ENCODE assay signal across 1 cellular context in the genomic region with DNA sequence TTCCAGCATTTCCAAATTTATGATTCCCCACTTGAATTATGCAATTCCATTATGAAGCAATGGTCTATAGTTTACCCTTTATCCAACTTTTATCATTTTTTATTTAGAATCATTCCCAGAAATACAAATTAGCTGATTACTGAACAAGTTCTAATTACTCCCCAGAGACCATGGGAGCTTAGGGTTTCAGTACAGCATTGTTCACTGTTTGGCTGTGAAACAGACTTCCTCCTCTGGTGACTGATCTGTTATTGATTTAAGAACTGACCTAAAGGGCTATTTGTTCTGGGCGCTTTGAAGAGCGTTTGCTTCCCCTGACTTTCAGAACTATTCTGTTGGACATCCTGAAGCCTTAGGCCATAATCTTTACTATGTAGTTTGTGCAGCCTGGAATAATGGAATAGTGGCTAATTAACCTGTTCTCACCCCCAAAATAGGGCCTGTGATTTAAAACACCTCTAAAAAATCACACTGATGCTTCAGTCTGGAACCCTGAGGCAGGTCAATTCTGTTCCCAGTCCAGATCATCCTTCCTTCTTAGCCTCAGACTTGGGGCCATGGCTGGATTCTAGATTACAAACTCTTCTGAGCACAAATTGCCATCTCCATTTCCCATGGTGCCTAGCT.
TF ChIP-seq lines count a peak whose summit lies in the region.

No MANE protein-coding gene starts in this region.

TF ChIP-seq in HepG2, 621 proteins besides CTCF, POLR2A, EP300 and RAD21 (continued from another document and continues in another):
- TF ChIP-seq, protein P1, sequence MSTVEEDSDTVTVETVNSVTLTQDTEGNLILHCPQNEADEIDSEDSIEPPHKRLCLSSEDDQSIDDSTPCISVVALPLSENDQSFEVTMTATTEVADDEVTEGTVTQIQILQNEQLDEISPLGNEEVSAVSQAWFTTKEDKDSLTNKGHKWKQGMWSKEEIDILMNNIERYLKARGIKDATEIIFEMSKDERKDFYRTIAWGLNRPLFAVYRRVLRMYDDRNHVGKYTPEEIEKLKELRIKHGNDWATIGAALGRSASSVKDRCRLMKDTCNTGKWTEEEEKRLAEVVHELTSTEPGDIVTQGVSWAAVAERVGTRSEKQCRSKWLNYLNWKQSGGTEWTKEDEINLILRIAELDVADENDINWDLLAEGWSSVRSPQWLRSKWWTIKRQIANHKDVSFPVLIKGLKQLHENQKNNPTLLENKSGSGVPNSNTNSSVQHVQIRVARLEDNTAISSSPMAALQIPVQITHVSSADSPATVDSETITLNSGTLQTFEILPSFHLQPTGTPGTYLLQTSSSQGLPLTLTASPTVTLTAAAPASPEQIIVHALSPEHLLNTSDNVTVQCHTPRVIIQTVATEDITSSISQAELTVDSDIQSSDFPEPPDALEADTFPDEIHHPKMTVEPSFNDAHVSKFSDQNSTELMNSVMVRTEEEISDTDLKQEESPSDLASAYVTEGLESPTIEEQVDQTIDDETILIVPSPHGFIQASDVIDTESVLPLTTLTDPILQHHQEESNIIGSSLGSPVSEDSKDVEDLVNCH (CRISPR knock-in tag; IDR thresholded peaks at IDR 0.05) = no peak
- no peak for TF ChIP-seq ZNF124 (CRISPR knock-in tag; IDR thresholded peaks at IDR 0.05)
- TF ChIP-seq, protein P2, sequence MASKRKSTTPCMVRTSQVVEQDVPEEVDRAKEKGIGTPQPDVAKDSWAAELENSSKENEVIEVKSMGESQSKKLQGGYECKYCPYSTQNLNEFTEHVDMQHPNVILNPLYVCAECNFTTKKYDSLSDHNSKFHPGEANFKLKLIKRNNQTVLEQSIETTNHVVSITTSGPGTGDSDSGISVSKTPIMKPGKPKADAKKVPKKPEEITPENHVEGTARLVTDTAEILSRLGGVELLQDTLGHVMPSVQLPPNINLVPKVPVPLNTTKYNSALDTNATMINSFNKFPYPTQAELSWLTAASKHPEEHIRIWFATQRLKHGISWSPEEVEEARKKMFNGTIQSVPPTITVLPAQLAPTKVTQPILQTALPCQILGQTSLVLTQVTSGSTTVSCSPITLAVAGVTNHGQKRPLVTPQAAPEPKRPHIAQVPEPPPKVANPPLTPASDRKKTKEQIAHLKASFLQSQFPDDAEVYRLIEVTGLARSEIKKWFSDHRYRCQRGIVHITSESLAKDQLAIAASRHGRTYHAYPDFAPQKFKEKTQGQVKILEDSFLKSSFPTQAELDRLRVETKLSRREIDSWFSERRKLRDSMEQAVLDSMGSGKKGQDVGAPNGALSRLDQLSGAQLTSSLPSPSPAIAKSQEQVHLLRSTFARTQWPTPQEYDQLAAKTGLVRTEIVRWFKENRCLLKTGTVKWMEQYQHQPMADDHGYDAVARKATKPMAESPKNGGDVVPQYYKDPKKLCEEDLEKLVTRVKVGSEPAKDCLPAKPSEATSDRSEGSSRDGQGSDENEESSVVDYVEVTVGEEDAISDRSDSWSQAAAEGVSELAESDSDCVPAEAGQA (IDR thresholded peaks at IDR 0.05; ENCODE audit: low read depth) = no peak
- TF ChIP-seq, protein P2 (CRISPR knock-in tag; IDR thresholded peaks at IDR 0.05; ENCODE audit: borderline replicate concordance) = no peak; the same call in 1 of the 2 replicates
- TF ChIP-seq HOXA3 (CRISPR knock-in tag; IDR thresholded peaks at IDR 0.05) = peak; percentile 42; the same call in 1 of the 2 replicates
- TF ChIP-seq, protein P3, sequence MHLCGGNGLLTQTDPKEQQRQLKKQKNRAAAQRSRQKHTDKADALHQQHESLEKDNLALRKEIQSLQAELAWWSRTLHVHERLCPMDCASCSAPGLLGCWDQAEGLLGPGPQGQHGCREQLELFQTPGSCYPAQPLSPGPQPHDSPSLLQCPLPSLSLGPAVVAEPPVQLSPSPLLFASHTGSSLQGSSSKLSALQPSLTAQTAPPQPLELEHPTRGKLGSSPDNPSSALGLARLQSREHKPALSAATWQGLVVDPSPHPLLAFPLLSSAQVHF (CRISPR knock-in tag; IDR thresholded peaks at IDR 0.05) = no peak
- peak; percentile 94 for TF ChIP-seq ETV5 (CRISPR knock-in tag; IDR thresholded peaks at IDR 0.05; ENCODE audit: borderline replicate concordance)
- no peak for TF ChIP-seq SMYD3 (CRISPR knock-in tag; IDR thresholded peaks at IDR 0.05)
- peak; percentile 49; the same call in 1 of the 2 replicates for TF ChIP-seq EHMT2 (IDR thresholded peaks at IDR 0.05; ENCODE audit: borderline replicate concordance, low read depth, low read length)
- no peak for TF ChIP-seq ZSCAN31 (CRISPR knock-in tag; IDR thresholded peaks at IDR 0.05; ENCODE audit: low read depth)
- TF ChIP-seq KLF9 (CRISPR knock-in tag; IDR thresholded peaks at IDR 0.05; ENCODE audit: low read depth) = no peak
- TF ChIP-seq ZNF225 (CRISPR knock-in tag; IDR thresholded peaks at IDR 0.05) = no peak
- TF ChIP-seq, protein P4, sequence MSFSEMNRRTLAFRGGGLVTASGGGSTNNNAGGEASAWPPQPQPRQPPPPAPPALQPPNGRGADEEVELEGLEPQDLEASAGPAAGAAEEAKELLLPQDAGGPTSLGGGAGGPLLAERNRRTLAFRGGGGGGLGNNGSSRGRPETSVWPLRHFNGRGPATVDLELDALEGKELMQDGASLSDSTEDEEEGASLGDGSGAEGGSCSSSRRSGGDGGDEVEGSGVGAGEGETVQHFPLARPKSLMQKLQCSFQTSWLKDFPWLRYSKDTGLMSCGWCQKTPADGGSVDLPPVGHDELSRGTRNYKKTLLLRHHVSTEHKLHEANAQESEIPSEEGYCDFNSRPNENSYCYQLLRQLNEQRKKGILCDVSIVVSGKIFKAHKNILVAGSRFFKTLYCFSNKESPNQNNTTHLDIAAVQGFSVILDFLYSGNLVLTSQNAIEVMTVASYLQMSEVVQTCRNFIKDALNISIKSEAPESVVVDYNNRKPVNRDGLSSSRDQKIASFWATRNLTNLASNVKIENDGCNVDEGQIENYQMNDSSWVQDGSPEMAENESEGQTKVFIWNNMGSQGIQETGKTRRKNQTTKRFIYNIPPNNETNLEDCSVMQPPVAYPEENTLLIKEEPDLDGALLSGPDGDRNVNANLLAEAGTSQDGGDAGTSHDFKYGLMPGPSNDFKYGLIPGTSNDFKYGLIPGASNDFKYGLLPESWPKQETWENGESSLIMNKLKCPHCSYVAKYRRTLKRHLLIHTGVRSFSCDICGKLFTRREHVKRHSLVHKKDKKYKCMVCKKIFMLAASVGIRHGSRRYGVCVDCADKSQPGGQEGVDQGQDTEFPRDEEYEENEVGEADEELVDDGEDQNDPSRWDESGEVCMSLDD (CRISPR knock-in tag; IDR thresholded peaks at IDR 0.05; ENCODE audit: borderline replicate concordance) = no peak
- peak; percentile 52; the same call in 1 of the 2 replicates for TF ChIP-seq SMAD3 (CRISPR knock-in tag; IDR thresholded peaks at IDR 0.05)
- no peak for TF ChIP-seq ZNF709 (CRISPR knock-in tag; IDR thresholded peaks at IDR 0.05)
- no peak for TF ChIP-seq ZNF382 (CRISPR knock-in tag; IDR thresholded peaks at IDR 0.05; ENCODE audit: borderline replicate concordance)
- TF ChIP-seq PITX1 (CRISPR knock-in tag; IDR thresholded peaks at IDR 0.05) = peak; percentile 65; the same call in 1 of the 2 replicates
- TF ChIP-seq ZNF331 (CRISPR knock-in tag; IDR thresholded peaks at IDR 0.05) = peak; percentile 46; the same call in 1 of the 2 replicates
- TF ChIP-seq ZFP62 (CRISPR knock-in tag; IDR thresholded peaks at IDR 0.05) = no peak
- no peak for TF ChIP-seq SIN3B (IDR thresholded peaks at IDR 0.05; ENCODE audit: low read length)
- TF ChIP-seq ZNF337 (CRISPR knock-in tag; IDR thresholded peaks at IDR 0.05; ENCODE audit: borderline replicate concordance, low read depth) = no peak
- peak; percentile 89; the same call in 1 of the 2 replicates for TF ChIP-seq HOXD1 (CRISPR knock-in tag; IDR thresholded peaks at IDR 0.05)
- peak; percentile 99 for TF ChIP-seq ELF3 (CRISPR knock-in tag; IDR thresholded peaks at IDR 0.05)
- TF ChIP-seq, protein P5, sequence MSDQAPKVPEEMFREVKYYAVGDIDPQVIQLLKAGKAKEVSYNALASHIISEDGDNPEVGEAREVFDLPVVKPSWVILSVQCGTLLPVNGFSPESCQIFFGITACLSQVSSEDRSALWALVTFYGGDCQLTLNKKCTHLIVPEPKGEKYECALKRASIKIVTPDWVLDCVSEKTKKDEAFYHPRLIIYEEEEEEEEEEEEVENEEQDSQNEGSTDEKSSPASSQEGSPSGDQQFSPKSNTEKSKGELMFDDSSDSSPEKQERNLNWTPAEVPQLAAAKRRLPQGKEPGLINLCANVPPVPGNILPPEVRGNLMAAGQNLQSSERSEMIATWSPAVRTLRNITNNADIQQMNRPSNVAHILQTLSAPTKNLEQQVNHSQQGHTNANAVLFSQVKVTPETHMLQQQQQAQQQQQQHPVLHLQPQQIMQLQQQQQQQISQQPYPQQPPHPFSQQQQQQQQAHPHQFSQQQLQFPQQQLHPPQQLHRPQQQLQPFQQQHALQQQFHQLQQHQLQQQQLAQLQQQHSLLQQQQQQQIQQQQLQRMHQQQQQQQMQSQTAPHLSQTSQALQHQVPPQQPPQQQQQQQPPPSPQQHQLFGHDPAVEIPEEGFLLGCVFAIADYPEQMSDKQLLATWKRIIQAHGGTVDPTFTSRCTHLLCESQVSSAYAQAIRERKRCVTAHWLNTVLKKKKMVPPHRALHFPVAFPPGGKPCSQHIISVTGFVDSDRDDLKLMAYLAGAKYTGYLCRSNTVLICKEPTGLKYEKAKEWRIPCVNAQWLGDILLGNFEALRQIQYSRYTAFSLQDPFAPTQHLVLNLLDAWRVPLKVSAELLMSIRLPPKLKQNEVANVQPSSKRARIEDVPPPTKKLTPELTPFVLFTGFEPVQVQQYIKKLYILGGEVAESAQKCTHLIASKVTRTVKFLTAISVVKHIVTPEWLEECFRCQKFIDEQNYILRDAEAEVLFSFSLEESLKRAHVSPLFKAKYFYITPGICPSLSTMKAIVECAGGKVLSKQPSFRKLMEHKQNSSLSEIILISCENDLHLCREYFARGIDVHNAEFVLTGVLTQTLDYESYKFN (CRISPR knock-in tag; conservative IDR thresholded peaks at IDR 0.05) = peak; percentile 90
- TF ChIP-seq AKAP8 (CRISPR knock-in tag; IDR thresholded peaks at IDR 0.05) = no peak
- TF ChIP-seq ZNF83 (CRISPR knock-in tag; IDR thresholded peaks at IDR 0.05; ENCODE audit: borderline replicate concordance) = no peak
- no peak for TF ChIP-seq CCDC6 (CRISPR knock-in tag; IDR thresholded peaks at IDR 0.05)
- TF ChIP-seq ZNF614 (CRISPR knock-in tag; IDR thresholded peaks at IDR 0.05; ENCODE audit: borderline replicate concordance) = peak; percentile 48; the same call in 1 of the 2 replicates
- no peak for TF ChIP-seq JUN (CRISPR knock-in tag; IDR thresholded peaks at IDR 0.05)
- TF ChIP-seq, protein P6, sequence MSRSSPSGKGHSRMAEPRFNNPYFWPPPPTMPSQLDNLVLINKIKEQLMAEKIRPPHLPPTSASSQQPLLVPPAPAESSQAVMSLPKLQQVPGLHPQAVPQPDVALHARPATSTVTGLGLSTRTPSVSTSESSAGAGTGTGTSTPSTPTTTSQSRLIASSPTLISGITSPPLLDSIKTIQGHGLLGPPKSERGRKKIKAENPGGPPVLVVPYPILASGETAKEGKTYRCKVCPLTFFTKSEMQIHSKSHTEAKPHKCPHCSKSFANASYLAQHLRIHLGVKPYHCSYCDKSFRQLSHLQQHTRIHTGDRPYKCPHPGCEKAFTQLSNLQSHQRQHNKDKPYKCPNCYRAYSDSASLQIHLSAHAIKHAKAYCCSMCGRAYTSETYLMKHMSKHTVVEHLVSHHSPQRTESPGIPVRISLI (CRISPR knock-in tag; IDR thresholded peaks at IDR 0.05; ENCODE audit: borderline replicate concordance) = no peak
